In the genomic region with DNA sequence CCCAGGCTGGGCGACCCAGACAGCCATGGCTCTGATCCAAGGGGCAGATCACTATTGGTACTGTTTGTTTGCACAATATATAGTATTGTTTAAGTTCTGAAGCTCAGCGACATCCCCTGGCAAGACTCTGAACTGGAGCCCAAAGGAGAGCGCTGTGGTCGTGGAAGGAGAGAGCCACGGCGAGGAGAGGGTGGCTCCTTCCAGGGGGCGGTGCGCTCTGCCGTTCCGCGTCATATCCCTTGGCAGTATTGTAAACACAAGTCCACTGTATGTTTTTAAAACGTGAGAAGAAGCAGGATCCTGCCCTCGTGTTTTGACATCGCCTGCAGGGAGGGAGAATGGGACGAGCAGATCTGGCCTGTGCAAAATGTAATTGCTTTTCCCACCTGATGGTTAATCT, we compare ENCODE assay signal across 28 cellular contexts.
DNase-seq lines count a peak whose midpoint lies in the region; ATAC-seq and TF ChIP-seq lines count a peak whose summit lies in the region.
"Had no signal": no experiment of that assay in that cellular context is flagged by ENCODE, and none has a peak within 500 bp of the region (broad histone marks: within the 10 kb centered on the region; RNA-seq: fewer than 3 reads in every experiment).

No MANE protein-coding gene starts in this region.

- ATAC-seq in sciatic nerve = peak; percentile 22
- ATAC-seq in GM18519 (IDR thresholded peaks at IDR 0.05; ENCODE audit: low FRiP score, unreplicated experiment) = no peak
- ATAC-seq in GM18870 (IDR thresholded peaks at IDR 0.05; ENCODE audit: unreplicated experiment) = no peak
- ATAC-seq: HCT116 had no signal

- DNase-seq in COLO829 (ENCODE audit: low spot score) = peak; percentile 2
- DNase-seq in kidney tubule cell (ENCODE audit: low spot score) = peak; percentile 35
- DNase-seq in sciatic nerve (ENCODE audit: low spot score) = no peak
- no peak for DNase-seq in DMS79 treated with DMSO at 0.1 percent for 48 hours (lab: John Stamatoyannopoulos, UW)
- no peak for DNase-seq in hepatic stellate cell (ENCODE audit: low spot score)
- DNase-seq: ACHN; activated CD4-positive, alpha-beta T cell treated with anti-CD3 and anti-CD28 coated beads, Interleukin-2, amount 10 ng/mL, durations not matched to agents 7 days and 5 days; activated gamma-delta T cell; activated naive CD8-positive, alpha-beta T cell treated with anti-CD3 and anti-CD28 coated beads, Interleukin-2, amount 10 ng/mL, durations not matched to agents 7 days and 5 days; activated T-cell treated with anti-CD3 and anti-CD28 coated beads, Interleukin-2, amount 50 U/mL, for 24 hours; caudate nucleus; DND-41; endodermal cell; glutamatergic neuron; MM.1S; NCI-H1436 treated with DMSO at 0.1 percent for 48 hours; stimulated activated naive CD4-positive, alpha-beta T cell treated with Interleukin-2 at 50 U/mL for 16 hours; T-helper 9 cell; thyroid gland had no signal

- 0 out of 2 replicates have a peak, but pooled peaks have one; percentile 7 for TF ChIP-seq CTCF in VCaP (conservative IDR thresholded peaks at IDR 0.05)

- intact Hi-C loops in sciatic nerve (cut with DNase I) = no loop called here

- no peak overlapping the region for H3K27ac ChIP-seq in VCaP
- H3K27ac ChIP-seq: ascending aorta; BLaER1 treated with 17β-estradiol and CSF1 and Interleukin-3, amounts not matched to agents 10 nM and 100 nM; KMS-11; neural progenitor cell; parathyroid adenoma; thyroid gland had no signal

Comparison
In these comparisons a context has a peak if more than half of its experiments do, and no peak if none do; other contexts are left out.
1. DNase-seq: peak in COLO829 (single experiment) and kidney tubule cell (single experiment); none in sciatic nerve (single experiment), DMS79 treated with DMSO at 0.1 percent for 48 hours (single experiment) and hepatic stellate cell (single experiment).